19 cellular contexts compared by ENCODE assay signal in genomic region chr14:99806040-99806439, GRCh38.
"Had no signal": no experiment of that assay in that cellular context is flagged by ENCODE, and none has a peak within 500 bp of the region (broad histone marks: within the 10 kb centered on the region; RNA-seq: fewer than 3 reads in every experiment).

No MANE protein-coding gene starts in this region.

- H3K27ac ChIP-seq: RWPE1 had no signal

- H3K4me2 ChIP-seq: SK-N-SH had no signal

- H3K27me3 ChIP-seq: MG63 had no signal

- H3K9ac ChIP-seq: SK-N-SH had no signal

- H3K4me3 ChIP-seq: MG63 had no signal

- H3K9me3 ChIP-seq: MG63, SK-N-SH had no signal

- H3K36me3 ChIP-seq: MG63 had no signal

- H3K9me2 ChIP-seq: SK-N-SH had no signal

- DNase-seq: IMR-90, Karpas-422, KG1, MG63, NCI-H1092 treated with DMSO at 0.1 percent for 48 hours, NCI-H1436, NCI-H187, NCI-H2029, NCI-H2081 treated with DMSO at 0.1 percent for 48 hours, NCI-H2171, NCI-H226, NCI-H510A, NCI-H524 treated with DMSO at 0.1 percent for 48 hours, NCI-H69, NCI-H774, SHP77, SK-N-SH had no signal

- ATAC-seq: HepG2 had no signal
